8 cellular contexts compared by ENCODE assay signal in the genomic region with DNA sequence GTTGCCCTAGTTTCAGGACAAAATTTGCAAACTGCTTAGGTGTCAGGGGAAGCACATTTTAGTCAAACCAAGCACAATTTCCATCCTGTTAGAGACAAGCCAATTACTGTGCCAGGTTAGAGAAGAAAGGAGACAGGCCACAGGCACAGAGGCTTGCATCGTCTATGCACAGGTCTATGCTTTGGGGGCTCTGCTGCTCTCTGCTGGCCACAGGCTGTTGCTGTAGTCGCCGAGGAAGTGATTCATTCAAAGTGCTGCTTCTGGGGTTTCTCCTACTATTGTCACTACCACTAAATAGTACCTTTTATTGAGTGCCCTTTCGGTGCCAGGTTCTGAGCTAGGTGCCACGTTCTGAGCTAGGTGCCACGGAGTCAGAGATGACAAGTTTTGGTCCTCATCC. TPM values are rescaled to one million over a fixed set of nuclear protein-coding genes. Genes with fewer than 3 reads are reported as not detected.
A peak's percentile ranks its signal among the peaks of the same experiment; 100 is the strongest.
DNase-seq lines count a peak whose midpoint lies in the region; ATAC-seq and TF ChIP-seq lines count a peak whose summit lies in the region.

No MANE protein-coding gene starts in this region.

- H3K9me3 ChIP-seq in colonic mucosa (no peaks in the 10 kb centered on the region), lung (ENCODE audit: control insufficient read depth in 2 of 2, insufficient read depth in 1 of 2, low read length in 1 of 2) (no peaks in the 10 kb centered on the region)

- no peaks in the 10 kb centered on the region for H3K9me3 Mint-ChIP-seq in activated CD4-positive, alpha-beta T cell treated with anti-CD3 and anti-CD28 coated beads, Interleukin-2, amount 10 ng/mL, durations not matched to agents 7 days and 5 days

- POLR2A ChIA-PET in activated CD4-positive, alpha-beta T cell treated with anti-CD3 and anti-CD28 coated beads, Interleukin-2, amount 10 ng/mL, durations not matched to agents 7 days and 5 days (lab: Charles Lee) = interaction anchor here (0.7 kb wide), 1 partner anchor 54 kb away, joined by 3 read pairs; no protein-coding TSS in a partner anchor

- peak overlapping the region; percentile 80 for H3K27ac Mint-ChIP-seq in activated CD4-positive, alpha-beta T cell treated with anti-CD3 and anti-CD28 coated beads, Interleukin-2, amount 10 ng/mL, durations not matched to agents 7 days and 5 days

- DNase-seq in AG08395 (ENCODE audit: low spot score) = peak; percentile 70
- peak; percentile 74 for DNase-seq in NCI-H2227 treated with DMSO at 0.1 percent for 48 hours (lab: John Stamatoyannopoulos, UW)
- peak; percentile 77 for DNase-seq in activated CD4-positive, alpha-beta T cell treated with anti-CD3 and anti-CD28 coated beads, Interleukin-2, amount 10 ng/mL, durations not matched to agents 7 days and 5 days
- peak; percentile 41 for DNase-seq in colonic mucosa
- peak; percentile 41 for DNase-seq in lung (ENCODE audit: low spot score)
- peak; percentile 25 to 40 for DNase-seq in stimulated activated CD8-positive, alpha-beta memory T cell treated with anti-CD3 and anti-CD28 coated beads, Interleukin-2, amount 100 ng/mL, for 1 hour (ENCODE audit: low read depth in 2 of 2)

- intact Hi-C loops in colonic mucosa (cut with DNase I) = no loop called here

- TF ChIP-seq CTCF in colonic mucosa (IDR thresholded peaks at IDR 0.05) (peak; percentile 56), lung (IDR thresholded peaks at IDR 0.05; ENCODE audit: control extremely low read depth, extremely low read depth) (peak; percentile 1)

- peaks cover 2% of the 10 kb centered on the region for H3K36me3 Mint-ChIP-seq in activated CD4-positive, alpha-beta T cell treated with anti-CD3 and anti-CD28 coated beads, Interleukin-2, amount 10 ng/mL, durations not matched to agents 7 days and 5 days (ENCODE audit: low read depth)

- CTCF ChIA-PET in activated CD4-positive, alpha-beta T cell treated with anti-CD3 and anti-CD28 coated beads, Interleukin-2, amount 10 ng/mL, durations not matched to agents 7 days and 5 days (lab: Charles Lee) = interaction anchor here (0.6 to 2.3 kb wide), 16 partner anchors 9 to 304 kb away, joined by 3 to 8 read pairs (median 4); no protein-coding TSS in a partner anchor

- ATAC-seq in GM18520 (IDR thresholded peaks at IDR 0.05; ENCODE audit: unreplicated experiment) (peak; percentile 87), HG03045 (IDR thresholded peaks at IDR 0.05; ENCODE audit: unreplicated experiment) (peak; percentile 71), lung (ENCODE audit: insufficient read depth, low FRiP score) (no peak)

- H3K4me3 ChIP-seq in colonic mucosa (no peak overlapping the region), lung (no peak overlapping the region)

- H3K4me1 ChIP-seq in colonic mucosa = no peaks in the 10 kb centered on the region
- peaks cover 0 to 10% of the 10 kb centered on the region in 2 donors for H3K4me1 ChIP-seq in lung (ENCODE audit: control insufficient read depth in 2 of 2, insufficient read depth in 2 of 2, low read length in 2 of 2)

- 4 to 6% methylated on average over 6 of the region's 6 CpGs for WGBS in lung, 2 donors

- H3K36me3 ChIP-seq in colonic mucosa = no peaks in the 10 kb centered on the region
- H3K36me3 ChIP-seq in lung (ENCODE audit: control insufficient read depth in 2 of 2, insufficient read depth in 2 of 2, low read length in 2 of 2) = no peaks in the 10 kb centered on the region

- H3K27ac ChIP-seq in colonic mucosa (no peak overlapping the region), lung (ENCODE audit: low read depth in 1 of 2, low read length in 1 of 2) (no peak overlapping the region)

- H3K27me3 ChIP-seq in colonic mucosa (no peaks in the 10 kb centered on the region), lung (ENCODE audit: control insufficient read depth, insufficient read depth) (no peaks in the 10 kb centered on the region)

- H3K4me1 Mint-ChIP-seq in activated CD4-positive, alpha-beta T cell treated with anti-CD3 and anti-CD28 coated beads, Interleukin-2, amount 10 ng/mL, durations not matched to agents 7 days and 5 days = peaks cover 29% of the 10 kb centered on the region

- no peak overlapping the region for H3K4me3 Mint-ChIP-seq in activated CD4-positive, alpha-beta T cell treated with anti-CD3 and anti-CD28 coated beads, Interleukin-2, amount 10 ng/mL, durations not matched to agents 7 days and 5 days

- no peaks in the 10 kb centered on the region for H3K27me3 Mint-ChIP-seq in activated CD4-positive, alpha-beta T cell treated with anti-CD3 and anti-CD28 coated beads, Interleukin-2, amount 10 ng/mL, durations not matched to agents 7 days and 5 days

- H3K9ac ChIP-seq in colonic mucosa (ENCODE audit: low read depth in 2 of 2, low read length in 2 of 2) = no peak overlapping the region

RNA-seq across cellular contexts. Expression of gene VGLL1, which starts 45.5 kb away (rescaled TPM):
- total RNA-seq in activated CD4-positive, alpha-beta T cell treated with anti-CD3 and anti-CD28 coated beads, Interleukin-2, amount 10 ng/mL, durations not matched to agents 7 days and 5 days = not detected
- not detected for total RNA-seq in colonic mucosa
- 10 to 100 TPM in 1 of 2 donors, under 1 TPM in 1; 0.40 to 13.8 TPM for total RNA-seq in lung
- polyA plus RNA-seq in lung = 1 to 10 TPM; 2.1 to 2.4 TPM
